Comparison of ENCODE assay signal across 27 cellular contexts in genomic region chr10:121317374-121317773, GRCh38.
"Had no signal": no experiment of that assay in that cellular context is flagged by ENCODE, and none has a peak within 500 bp of the region (broad histone marks: within the 10 kb centered on the region; RNA-seq: fewer than 3 reads in every experiment).

No MANE protein-coding gene starts in this region.

- H3K27ac ChIP-seq: body of pancreas, epithelial cell of prostate, esophagus squamous epithelium, heart left ventricle had no signal

- H3K9me3 ChIP-seq: body of pancreas had no signal

- H3K36me3 Mint-ChIP-seq: activated naive CD8-positive, alpha-beta T cell; WTC11 had no signal

- H3K4me1 Mint-ChIP-seq: activated CD4-positive, alpha-beta memory T cell treated with anti-CD3 and anti-CD28 coated beads, Interleukin-2, amount 10 ng/mL, durations not matched to agents 7 days and 5 days; activated CD4-positive, alpha-beta T cell treated with anti-CD3 and anti-CD28 coated beads, Interleukin-2, amount 10 ng/mL, durations not matched to agents 7 days and 5 days; T-helper 17 cell had no signal

- ATAC-seq: activated T-cell treated with anti-CD3 and anti-CD28 coated beads, Interleukin-2, amount 50 U/mL, for 72 hours; body of pancreas; heart left ventricle; T-helper 17 cell; WTC11 had no signal

- H3K27me3 Mint-ChIP-seq: activated CD4-positive, alpha-beta memory T cell treated with anti-CD3 and anti-CD28 coated beads, Interleukin-2, amount 10 ng/mL, durations not matched to agents 7 days and 5 days; activated CD4-positive, alpha-beta T cell treated with anti-CD3 and anti-CD28 coated beads, Interleukin-2, amount 10 ng/mL, durations not matched to agents 7 days and 5 days; T-helper 17 cell had no signal

- DNase-seq: activated CD4-positive, alpha-beta memory T cell treated with anti-CD3 and anti-CD28 coated beads, Interleukin-2, amount 10 ng/mL, durations not matched to agents 7 days and 5 days; activated CD4-positive, alpha-beta T cell treated with anti-CD3 and anti-CD28 coated beads for 1 hour; activated CD4-positive, alpha-beta T cell treated with anti-CD3 and anti-CD28 coated beads for 4 hours; activated CD4-positive, alpha-beta T cell treated with anti-CD3 and anti-CD28 coated beads, Interleukin-2, amount 10 ng/mL, durations not matched to agents 7 days and 5 days; activated CD4-positive, alpha-beta T cell treated with anti-CD3 and anti-CD28 coated beads, Interleukin-2, amount 50 U/mL, for 4 hours; activated CD8-positive, alpha-beta memory T cell treated with anti-CD3 and anti-CD28 coated beads, Interleukin-2, amount 50 U/mL, for 48 hours; activated gamma-delta T cell treated with Interleukin-2 at 50 U/mL for 16 hours; activated naive CD4-positive, alpha-beta T cell treated with anti-CD3 and anti-CD28 coated beads, Interleukin-2, amount 50 U/mL, for 16 hours; activated naive CD4-positive, alpha-beta T cell treated with Interleukin-2 at 50 U/mL for 16 hours; activated T-cell treated with anti-CD3 and anti-CD28 coated beads for 4 hours; activated T-cell treated with anti-CD3 and anti-CD28 coated beads, Interleukin-2, amount 50 U/mL, for 24 hours; activated T-cell treated with anti-CD3 and anti-CD28 coated beads, Interleukin-2, amount 50 U/mL, for 72 hours; amniotic stem cell; aorta; body of pancreas; caudate nucleus; effector CD8-positive, alpha-beta T cell; esophagus squamous epithelium; foreskin melanocyte; heart left ventricle; T-helper 1 cell; T-helper 17 cell; T1000 had no signal

- H3K27me3 ChIP-seq: body of pancreas, esophagus squamous epithelium had no signal

- H3K36me3 ChIP-seq: esophagus squamous epithelium, heart left ventricle had no signal

- H3K27ac Mint-ChIP-seq: activated CD4-positive, alpha-beta memory T cell treated with anti-CD3 and anti-CD28 coated beads, Interleukin-2, amount 10 ng/mL, durations not matched to agents 7 days and 5 days; activated CD4-positive, alpha-beta T cell treated with anti-CD3 and anti-CD28 coated beads, Interleukin-2, amount 10 ng/mL, durations not matched to agents 7 days and 5 days; activated naive CD8-positive, alpha-beta T cell; activated T-cell treated with anti-CD3 and anti-CD28 coated beads, Interleukin-2, amount 50 U/mL, for 24 hours; activated T-cell treated with anti-CD3 and anti-CD28 coated beads, Interleukin-2, amount 50 U/mL, for 72 hours; T-helper 17 cell; T-helper 2 cell treated with Interferon-gamma antibody and Interleukin-4, amounts not matched to agents 5 μg/mL and 100 μg/mL, for 36 hours; WTC11 had no signal

- H3K4me3 Mint-ChIP-seq: activated CD4-positive, alpha-beta memory T cell treated with anti-CD3 and anti-CD28 coated beads, Interleukin-2, amount 10 ng/mL, durations not matched to agents 7 days and 5 days; activated CD4-positive, alpha-beta T cell treated with anti-CD3 and anti-CD28 coated beads, Interleukin-2, amount 10 ng/mL, durations not matched to agents 7 days and 5 days; activated naive CD8-positive, alpha-beta T cell; activated T-cell treated with anti-CD3 and anti-CD28 coated beads, Interleukin-2, amount 50 U/mL, for 24 hours; activated T-cell treated with anti-CD3 and anti-CD28 coated beads, Interleukin-2, amount 50 U/mL, for 72 hours; T-helper 17 cell; T-helper 2 cell treated with Interferon-gamma antibody and Interleukin-4, amounts not matched to agents 5 μg/mL and 100 μg/mL, for 36 hours; WTC11 had no signal

- H3K4me1 ChIP-seq: heart left ventricle had no signal

- H3K4me3 ChIP-seq: body of pancreas, esophagus squamous epithelium, heart left ventricle had no signal

- H3K9me3 Mint-ChIP-seq: activated CD4-positive, alpha-beta memory T cell treated with anti-CD3 and anti-CD28 coated beads, Interleukin-2, amount 10 ng/mL, durations not matched to agents 7 days and 5 days; activated T-cell treated with anti-CD3 and anti-CD28 coated beads, Interleukin-2, amount 50 U/mL, for 24 hours; T-helper 2 cell treated with Interferon-gamma antibody and Interleukin-4, amounts not matched to agents 5 μg/mL and 100 μg/mL, for 36 hours had no signal
